Comparison of ENCODE assay signal across 10 cellular contexts in genomic region chr15:90106522-90107117, GRCh38. TPM values are rescaled to one million over a fixed set of nuclear protein-coding genes. Genes with fewer than 3 reads are reported as not detected.
DNase-seq lines count a peak whose midpoint lies in the region; ATAC-seq and TF ChIP-seq lines count a peak whose summit lies in the region.
"Had no signal": no experiment of that assay in that cellular context is flagged by ENCODE, and none has a peak within 500 bp of the region (broad histone marks: within the 10 kb centered on the region; RNA-seq: fewer than 3 reads in every experiment).

No MANE protein-coding gene starts in this region.

- H3K4me2 ChIP-seq in PC-9 = peak overlapping the region; percentile 57
- H3K4me2 ChIP-seq in parathyroid adenoma (ENCODE audit: low read length) = peak overlapping the region; percentile 38
- H3K4me2 ChIP-seq in Karpas-422 (ENCODE audit: low read depth, low read length, poor library complexity, severe bottlenecking) = no peak overlapping the region

- CTCF ChIA-PET in PC-9 (lab: Charles Lee) = interaction anchor here (0.5 to 0.8 kb wide), 2 partner anchors 37 to 108 kb away, joined by 5 to 6 read pairs; no protein-coding TSS in a partner anchor

- H3K36me3 ChIP-seq in PC-9 (ENCODE audit: low read depth) = no peaks in the 10 kb centered on the region
- no peaks in the 10 kb centered on the region for H3K36me3 ChIP-seq in parathyroid adenoma (ENCODE audit: control insufficient read depth, insufficient read depth, low read length)
- no peaks in the 10 kb centered on the region for H3K36me3 ChIP-seq in Karpas-422 (ENCODE audit: insufficient read depth, low read length)

- peak overlapping the region; percentile 61; the same call in 1 of the 2 replicates for H2AFZ ChIP-seq in PC-9
- peak overlapping the region; percentile 58 for H2AFZ ChIP-seq in parathyroid adenoma
- H2AFZ ChIP-seq in Karpas-422 (ENCODE audit: low read length) = no peak overlapping the region

- no peaks in the 10 kb centered on the region for H3K9me3 ChIP-seq in PC-9 (ENCODE audit: insufficient read depth, low read depth)
- H3K9me3 ChIP-seq in parathyroid adenoma (ENCODE audit: control insufficient read depth, low read length) = no peaks in the 10 kb centered on the region
- H3K9me3 ChIP-seq in Karpas-422 (ENCODE audit: low read length) = no peaks in the 10 kb centered on the region

- no peaks in the 10 kb centered on the region for H4K20me1 ChIP-seq in PC-9 (ENCODE audit: insufficient read depth)
- H4K20me1 ChIP-seq in Karpas-422 (ENCODE audit: insufficient read depth, low read depth, low read length) = no peaks in the 10 kb centered on the region

- intact Hi-C loops in PC-9 (cut with micrococcal nuclease; ENCODE audit: unreplicated experiment) = no loop called here

- H3K9ac ChIP-seq in parathyroid adenoma (no peak overlapping the region), Karpas-422 (ENCODE audit: low read length) (no peak overlapping the region)

- BruUV-seq in PC-9 (replicated peaks; lab: Mats Ljungman, UMichigan) = no TSS peak

- no peak overlapping the region for H3K4me3 ChIP-seq in PC-9
- H3K4me3 ChIP-seq in parathyroid adenoma (ENCODE audit: low read depth, low read length) = peak overlapping the region; percentile 14
- H3K4me3 ChIP-seq in Karpas-422 (ENCODE audit: low read length) = no peak overlapping the region

- no peak overlapping the region for H3K4me3 Mint-ChIP-seq in stimulated activated naive B cell treated with anti-CD40 and anti-IgM and Interleukin-4, amounts not matched to agents 10 μg/mL and 1 μg/mL and 100 μg/mL, for 72 hours

- TF ChIP-seq CTCF in PC-9 (conservative IDR thresholded peaks at IDR 0.05) (no peak), parathyroid adenoma (IDR thresholded peaks at IDR 0.05) (no peak)

- H3K4me1 ChIP-seq in PC-9 (replicated peaks; ENCODE audit: insufficient read depth) = peaks cover 45% of the 10 kb centered on the region
- H3K4me1 ChIP-seq in parathyroid adenoma = peaks cover 13% of the 10 kb centered on the region
- peaks cover 10% of the 10 kb centered on the region for H3K4me1 ChIP-seq in Karpas-422 (ENCODE audit: low read length)

- POLR2A ChIA-PET in PC-9 (lab: Charles Lee; ENCODE audit: unreplicated experiment) = interaction anchor here (0.6 kb wide), 3 partner anchors 11 to 228 kb away, joined by 8 to 23 read pairs (median 17); no protein-coding TSS in a partner anchor

- H3K9me3 Mint-ChIP-seq in stimulated activated naive B cell treated with anti-CD40 and anti-IgM and Interleukin-4, amounts not matched to agents 10 μg/mL and 1 μg/mL and 100 μg/mL, for 72 hours = no peaks in the 10 kb centered on the region

- H3K27ac ChIP-seq in PC-9 = 0 out of 2 replicates have a peak overlapping the region, but pooled peaks have one; percentile 5
- H3K27ac ChIP-seq in parathyroid adenoma = peak overlapping the region; percentile 53
- H3K27ac ChIP-seq in Karpas-422 (ENCODE audit: low read length) = no peak overlapping the region

- no peak for ATAC-seq in GM21367 (IDR thresholded peaks at IDR 0.05; ENCODE audit: unreplicated experiment)
- ATAC-seq in stimulated activated naive B cell treated with anti-CD40 and anti-IgM and Interleukin-4, amounts not matched to agents 10 μg/mL and 1 μg/mL and 100 μg/mL, for 72 hours (replicated peaks) = no peak
- ATAC-seq in GM19023 (IDR thresholded peaks at IDR 0.05; ENCODE audit: unreplicated experiment) = no peak

- H3K9me2 ChIP-seq in PC-9 (ENCODE audit: insufficient read depth) (no peaks in the 10 kb centered on the region), Karpas-422 (replicated peaks; ENCODE audit: insufficient read depth, low read length) (no peaks in the 10 kb centered on the region)

- no peak overlapping the region for H3K27ac Mint-ChIP-seq in stimulated activated naive B cell treated with anti-CD40 and anti-IgM and Interleukin-4, amounts not matched to agents 10 μg/mL and 1 μg/mL and 100 μg/mL, for 72 hours

- peaks cover 4 to 9% of the 10 kb centered on the region in 2 donors for H3K4me1 Mint-ChIP-seq in stimulated activated naive B cell treated with anti-CD40 and anti-IgM and Interleukin-4, amounts not matched to agents 10 μg/mL and 1 μg/mL and 100 μg/mL, for 72 hours

- H3K79me2 ChIP-seq in PC-9 (ENCODE audit: low read depth) (peaks cover 2% of the 10 kb centered on the region; the same call in 1 of the 2 replicates), parathyroid adenoma (no peaks in the 10 kb centered on the region), Karpas-422 (ENCODE audit: low read length) (peaks cover under 1% of the 10 kb centered on the region; the same call in 1 of the 2 replicates)

- H3K36me3 Mint-ChIP-seq in stimulated activated naive B cell treated with anti-CD40 and anti-IgM and Interleukin-4, amounts not matched to agents 10 μg/mL and 1 μg/mL and 100 μg/mL, for 72 hours = no peaks in the 10 kb centered on the region

- peaks cover 3 to 6% of the 10 kb centered on the region in 2 donors for H3K27me3 Mint-ChIP-seq in stimulated activated naive B cell treated with anti-CD40 and anti-IgM and Interleukin-4, amounts not matched to agents 10 μg/mL and 1 μg/mL and 100 μg/mL, for 72 hours

- peak; percentile 67 for DNase-seq in ELF-1 (ENCODE audit: low read depth, low spot score)
- DNase-seq in PC-9 = peak; percentile 61 to 64
- DNase-seq in fibroblast of gingiva (ENCODE audit: low read depth) = peak; percentile 55
- DNase-seq in Karpas-422 = no peak
- DNase-seq in stimulated activated naive B cell treated with anti-CD40 and anti-IgM and Interleukin-4, amounts not matched to agents 10 μg/mL and 1 μg/mL and 100 μg/mL, for 72 hours = no peak
- DNase-seq: activated CD4-positive, CD25-positive, alpha-beta regulatory T cell treated with anti-CD3 and anti-CD28 coated beads, Interleukin-2, amount 50 U/mL, for 72 hours; stimulated activated CD4-positive, alpha-beta T cell treated with anti-CD3 and anti-CD28 coated beads, Interleukin-15, amount 100 ng/mL, for 24 hours had no signal

- no peaks in the 10 kb centered on the region for H3K27me3 ChIP-seq in PC-9 (ENCODE audit: insufficient read depth, low read depth)
- H3K27me3 ChIP-seq in parathyroid adenoma (ENCODE audit: control insufficient read depth, insufficient read depth, low read length) = no peaks in the 10 kb centered on the region
- H3K27me3 ChIP-seq in Karpas-422 (ENCODE audit: low read length) = no peaks in the 10 kb centered on the region

- peaks cover 18% of the 10 kb centered on the region for H3F3A ChIP-seq in PC-9 (ENCODE audit: insufficient read depth, low read depth)

RNA-seq across cellular contexts. Expression of gene IDH2, which starts 4.4 kb away (rescaled TPM):
- 87.9 and 96.7 TPM in 2 replicates for total RNA-seq in PC-9 (2021)
- 93.4 and 156 TPM in 2 replicates for total RNA-seq in Karpas-422 (2014; rRNA removed; shearing (Covaris generic); ENCODE audit: low replicate concordance)

Comparison
In these comparisons a context has a peak if more than half of its experiments do, and no peak if none do; other contexts are left out.
1. DNase-seq: peak in ELF-1 (single experiment), PC-9 (2 of 2) and fibroblast of gingiva (single experiment); none in Karpas-422 (single experiment) and stimulated activated naive B cell treated with anti-CD40 and anti-IgM and Interleukin-4, amounts not matched to agents 10 μg/mL and 1 μg/mL and 100 μg/mL, for 72 hours (single experiment).